37 cellular contexts compared by ENCODE assay signal in the genomic region with DNA sequence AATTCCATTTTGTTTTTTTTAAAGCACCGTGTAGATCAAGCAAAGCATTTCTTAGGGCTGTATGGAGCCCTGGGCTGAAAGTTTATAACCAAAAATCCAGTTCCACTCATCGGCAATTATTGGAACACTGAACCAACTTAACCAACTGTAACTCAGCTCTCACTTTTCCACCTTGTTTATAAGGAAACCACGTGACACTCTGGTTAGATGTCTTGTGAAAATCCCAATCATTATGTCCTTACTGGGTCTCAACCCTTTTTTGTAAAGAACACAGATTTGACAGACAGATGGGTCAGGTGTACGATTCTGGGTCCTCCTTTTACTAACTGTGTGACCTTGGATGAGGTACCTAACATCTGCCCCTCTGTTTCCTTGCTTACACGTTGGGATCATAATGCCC. TPM values are rescaled to one million over a fixed set of nuclear protein-coding genes. Genes with fewer than 3 reads are reported as not detected.
"Had no signal": no experiment of that assay in that cellular context is flagged by ENCODE, and none has a peak within 500 bp of the region (broad histone marks: within the 10 kb centered on the region; RNA-seq: fewer than 3 reads in every experiment).

No MANE protein-coding gene starts in this region.

- H3K27ac ChIP-seq: ascending aorta, cardiac muscle cell, VCaP had no signal

- FAIRE-seq: bronchial epithelial cell, TTC549 had no signal

- H3K4me1 Mint-ChIP-seq: brain had no signal

- H3K27me3 ChIP-seq: ascending aorta, cardiac muscle cell had no signal

- ATAC-seq: activated CD8-positive, alpha-beta memory T cell treated with anti-CD3 and anti-CD28 coated beads, Interleukin-2, amount 10 ng/mL, durations not matched to agents 7 days and 5 days; activated CD8-positive, alpha-beta T cell treated with anti-CD3 and anti-CD28 coated beads for 36 hours; activated naive CD8-positive, alpha-beta T cell treated with anti-CD3 and anti-CD28 coated beads, Interleukin-2, amount 50 U/mL, for 24 hours had no signal

- H3K4me1 ChIP-seq: ascending aorta had no signal

- H3K36me3 ChIP-seq: ascending aorta, cardiac muscle cell had no signal

- H3K9me3 ChIP-seq: ascending aorta had no signal

- H3K27me3 Mint-ChIP-seq: activated B cell treated with CpG ODN at 0.5 μM for 24 hours had no signal

- H3K4me3 Mint-ChIP-seq: activated B cell treated with CpG ODN at 0.5 μM for 24 hours; activated CD4-positive, alpha-beta memory T cell treated with anti-CD3 and anti-CD28 coated beads for 36 hours; activated CD4-positive, alpha-beta T cell treated with anti-CD3 and anti-CD28 coated beads, Interleukin-2, amount 10 ng/mL, durations not matched to agents 24 days and 14 days; activated CD8-positive, alpha-beta memory T cell treated with anti-CD3 and anti-CD28 coated beads, Interleukin-2, amount 10 ng/mL, durations not matched to agents 7 days and 5 days; activated CD8-positive, alpha-beta T cell treated with anti-CD3 and anti-CD28 coated beads for 36 hours; activated naive CD4-positive, alpha-beta T cell treated with anti-CD3 and anti-CD28 coated beads, Interleukin-2, amount 10 ng/mL, durations not matched to agents 7 days and 5 days; activated naive CD4-positive, alpha-beta T cell treated with anti-CD3 and anti-CD28 coated beads, Interleukin-2, amount 50 U/mL, for 24 hours; activated naive CD8-positive, alpha-beta T cell; activated naive CD8-positive, alpha-beta T cell treated with anti-CD3 and anti-CD28 coated beads, Interleukin-2, amount 10 ng/mL, durations not matched to agents 7 days and 5 days; activated naive CD8-positive, alpha-beta T cell treated with anti-CD3 and anti-CD28 coated beads, Interleukin-2, amount 50 U/mL, for 24 hours; activated T-cell treated with anti-CD3 and anti-CD28 coated beads, Interleukin-2, amount 50 U/mL, for 24 hours; brain; T-helper 1 cell treated with Interleukin-12 subunit alpha and Interleukin-12 subunit beta and Interleukin-4 antibody, amounts not matched to agents 30 μg/mL and 1 μg/mL, for 36 hours; T-helper 2 cell treated with Interferon-gamma antibody and Interleukin-4, amounts not matched to agents 5 μg/mL and 100 μg/mL, for 36 hours had no signal

- H3K9me3 Mint-ChIP-seq: activated B cell treated with CpG ODN at 0.5 μM for 24 hours; activated CD4-positive, alpha-beta memory T cell treated with anti-CD3 and anti-CD28 coated beads for 36 hours; activated CD4-positive, alpha-beta T cell treated with anti-CD3 and anti-CD28 coated beads, Interleukin-2, amount 10 ng/mL, durations not matched to agents 24 days and 14 days; activated CD8-positive, alpha-beta T cell treated with anti-CD3 and anti-CD28 coated beads for 36 hours; activated naive CD4-positive, alpha-beta T cell treated with anti-CD3 and anti-CD28 coated beads, Interleukin-2, amount 10 ng/mL, durations not matched to agents 7 days and 5 days; activated naive CD4-positive, alpha-beta T cell treated with anti-CD3 and anti-CD28 coated beads, Interleukin-2, amount 50 U/mL, for 24 hours; activated naive CD8-positive, alpha-beta T cell treated with anti-CD3 and anti-CD28 coated beads, Interleukin-2, amount 10 ng/mL, durations not matched to agents 7 days and 5 days; activated naive CD8-positive, alpha-beta T cell treated with anti-CD3 and anti-CD28 coated beads, Interleukin-2, amount 50 U/mL, for 24 hours; activated T-cell treated with anti-CD3 and anti-CD28 coated beads, Interleukin-2, amount 50 U/mL, for 24 hours; activated T-helper 2 cell treated with anti-CD3 and anti-CD28 coated beads, Interferon-gamma antibody, Interleukin-2, Interleukin-4, amounts not matched to agents 10 μg/mL and 5 μg/mL and 100 μg/mL, durations not matched to agents 14 hours and 24 hours and 36 hours; T-helper 1 cell treated with Interleukin-12 subunit alpha and Interleukin-12 subunit beta and Interleukin-4 antibody, amounts not matched to agents 30 μg/mL and 1 μg/mL, for 36 hours; T-helper 2 cell treated with Interferon-gamma antibody and Interleukin-4, amounts not matched to agents 5 μg/mL and 100 μg/mL, for 36 hours had no signal

- H3K36me3 Mint-ChIP-seq: activated CD4-positive, alpha-beta memory T cell treated with anti-CD3 and anti-CD28 coated beads for 36 hours; activated CD8-positive, alpha-beta memory T cell treated with anti-CD3 and anti-CD28 coated beads, Interleukin-2, amount 10 ng/mL, durations not matched to agents 7 days and 5 days; activated naive CD4-positive, alpha-beta T cell treated with anti-CD3 and anti-CD28 coated beads, Interleukin-2, amount 10 ng/mL, durations not matched to agents 7 days and 5 days; activated naive CD4-positive, alpha-beta T cell treated with anti-CD3 and anti-CD28 coated beads, Interleukin-2, amount 50 U/mL, for 24 hours; activated naive CD8-positive, alpha-beta T cell; activated naive CD8-positive, alpha-beta T cell treated with anti-CD3 and anti-CD28 coated beads, Interleukin-2, amount 10 ng/mL, durations not matched to agents 7 days and 5 days; brain had no signal

- DNase-seq: activated B cell treated with CpG ODN at 0.5 μM for 24 hours; activated CD4-positive, alpha-beta memory T cell treated with anti-CD3 and anti-CD28 coated beads for 36 hours; activated CD4-positive, alpha-beta T cell treated with anti-CD3 and anti-CD28 coated beads for 4 hours; activated CD4-positive, alpha-beta T cell treated with anti-CD3 and anti-CD28 coated beads, Interleukin-2, amount 10 ng/mL, durations not matched to agents 24 days and 14 days; activated CD4-positive, alpha-beta T cell treated with anti-CD3 and anti-CD28 coated beads, Interleukin-2, amount 50 U/mL, for 1 hour; activated CD4-positive, alpha-beta T cell treated with anti-CD3 and anti-CD28 coated beads, Interleukin-2, amount 50 U/mL, for 4 hours; activated CD4-positive, CD25-positive, alpha-beta regulatory T cell treated with anti-CD3 and anti-CD28 coated beads, Interleukin-2, amount 50 U/mL, for 72 hours; activated CD8-positive, alpha-beta memory T cell treated with anti-CD3 and anti-CD28 coated beads for 24 hours; activated CD8-positive, alpha-beta memory T cell treated with anti-CD3 and anti-CD28 coated beads, Interleukin-2, amount 10 ng/mL, durations not matched to agents 7 days and 5 days; activated CD8-positive, alpha-beta memory T cell treated with anti-CD3 and anti-CD28 coated beads, Interleukin-2, amount 50 U/mL, for 48 hours; activated CD8-positive, alpha-beta T cell treated with anti-CD3 and anti-CD28 coated beads for 36 hours; activated effector memory CD4-positive, alpha-beta T cell treated with Interleukin-2 at 50 U/mL for 16 hours; activated gamma-delta T cell; activated naive CD4-positive, alpha-beta T cell treated with anti-CD3 and anti-CD28 coated beads, Interleukin-2, amount 10 ng/mL, durations not matched to agents 7 days and 5 days; activated naive CD4-positive, alpha-beta T cell treated with Interleukin-2 at 50 U/mL for 16 hours; activated naive CD8-positive, alpha-beta T cell treated with anti-CD3 and anti-CD28 coated beads, Interleukin-2, amount 10 ng/mL, durations not matched to agents 7 days and 5 days; activated naive CD8-positive, alpha-beta T cell treated with anti-CD3 and anti-CD28 coated beads, Interleukin-2, amount 50 U/mL, for 24 hours; activated T-cell treated with anti-CD3 and anti-CD28 coated beads, Interleukin-2, amount 50 U/mL, for 24 hours; activated T-cell treated with anti-CD3 and anti-CD28 coated beads, Interleukin-2, amount 50 U/mL, for 48 hours; amygdala; anterior cingulate cortex; central memory CD4-positive, alpha-beta T cell; T-helper 1 cell; T-helper 2 cell; T-helper 9 cell had no signal

- H3K4me3 ChIP-seq: ascending aorta, cardiac muscle cell had no signal

- H3K27ac Mint-ChIP-seq: activated CD4-positive, alpha-beta memory T cell treated with anti-CD3 and anti-CD28 coated beads for 36 hours; activated CD4-positive, alpha-beta T cell treated with anti-CD3 and anti-CD28 coated beads, Interleukin-2, amount 10 ng/mL, durations not matched to agents 24 days and 14 days; activated CD8-positive, alpha-beta memory T cell treated with anti-CD3 and anti-CD28 coated beads, Interleukin-2, amount 10 ng/mL, durations not matched to agents 7 days and 5 days; activated CD8-positive, alpha-beta T cell treated with anti-CD3 and anti-CD28 coated beads for 36 hours; activated naive CD4-positive, alpha-beta T cell treated with anti-CD3 and anti-CD28 coated beads, Interleukin-2, amount 10 ng/mL, durations not matched to agents 7 days and 5 days; activated naive CD4-positive, alpha-beta T cell treated with anti-CD3 and anti-CD28 coated beads, Interleukin-2, amount 50 U/mL, for 24 hours; activated naive CD8-positive, alpha-beta T cell; activated naive CD8-positive, alpha-beta T cell treated with anti-CD3 and anti-CD28 coated beads, Interleukin-2, amount 10 ng/mL, durations not matched to agents 7 days and 5 days; activated naive CD8-positive, alpha-beta T cell treated with anti-CD3 and anti-CD28 coated beads, Interleukin-2, amount 50 U/mL, for 24 hours; activated T-cell treated with anti-CD3 and anti-CD28 coated beads, Interleukin-2, amount 50 U/mL, for 24 hours; activated T-helper 2 cell treated with anti-CD3 and anti-CD28 coated beads, Interferon-gamma antibody, Interleukin-2, Interleukin-4, amounts not matched to agents 10 μg/mL and 5 μg/mL and 100 μg/mL, durations not matched to agents 14 hours and 24 hours and 36 hours; brain; T-helper 1 cell treated with Interleukin-12 subunit alpha and Interleukin-12 subunit beta and Interleukin-4 antibody, amounts not matched to agents 30 μg/mL and 1 μg/mL, for 36 hours; T-helper 2 cell treated with Interferon-gamma antibody and Interleukin-4, amounts not matched to agents 5 μg/mL and 100 μg/mL, for 36 hours had no signal

RNA-seq across cellular contexts. Expression of gene PLA2G5, which starts 6.2 kb away (rescaled TPM):
- total RNA-seq: activated B cell treated with CpG ODN at 0.5 μM for 24 hours; activated CD4-positive, alpha-beta memory T cell treated with anti-CD3 and anti-CD28 coated beads for 36 hours; activated CD4-positive, alpha-beta T cell treated with anti-CD3 and anti-CD28 coated beads, Interleukin-2, amount 10 ng/mL, durations not matched to agents 24 days and 14 days; activated CD8-positive, alpha-beta memory T cell treated with anti-CD3 and anti-CD28 coated beads, Interleukin-2, amount 10 ng/mL, durations not matched to agents 7 days and 5 days; activated CD8-positive, alpha-beta T cell treated with anti-CD3 and anti-CD28 coated beads for 36 hours; activated naive CD8-positive, alpha-beta T cell treated with anti-CD3 and anti-CD28 coated beads, Interleukin-2, amount 10 ng/mL, durations not matched to agents 7 days and 5 days; activated T-helper 2 cell treated with anti-CD3 and anti-CD28 coated beads, Interferon-gamma antibody, Interleukin-2, Interleukin-4, amounts not matched to agents 10 μg/mL and 5 μg/mL and 100 μg/mL, durations not matched to agents 14 hours and 24 hours and 36 hours; bronchial epithelial cell; cardiac muscle cell; cerebellum had no signal
- polyA plus RNA-seq: cardiac muscle cell had no signal

RNA-seq across cellular contexts. Expression of gene PLA2G2D, which starts 43.1 kb away (rescaled TPM):
- total RNA-seq: activated CD4-positive, alpha-beta T cell treated with anti-CD3 and anti-CD28 coated beads, Interleukin-2, amount 10 ng/mL, durations not matched to agents 24 days and 14 days; activated CD8-positive, alpha-beta memory T cell treated with anti-CD3 and anti-CD28 coated beads, Interleukin-2, amount 10 ng/mL, durations not matched to agents 7 days and 5 days; activated CD8-positive, alpha-beta T cell treated with anti-CD3 and anti-CD28 coated beads for 36 hours; activated naive CD8-positive, alpha-beta T cell treated with anti-CD3 and anti-CD28 coated beads, Interleukin-2, amount 10 ng/mL, durations not matched to agents 7 days and 5 days; ascending aorta; bronchial epithelial cell; cardiac muscle cell; cerebellum had no signal
- polyA plus RNA-seq: cardiac muscle cell had no signal
